9 cellular contexts compared by ENCODE assay signal in genomic region chr1:58162952-58163550, GRCh38.
DNase-seq lines count a peak whose midpoint lies in the region; ATAC-seq, FAIRE-seq and TF ChIP-seq lines count a peak whose summit lies in the region.
"Had no signal": no experiment of that assay in that cellular context is flagged by ENCODE, and none has a peak within 500 bp of the region (broad histone marks: within the 10 kb centered on the region; RNA-seq: fewer than 3 reads in every experiment).

No MANE protein-coding gene starts in this region.

- H3F3A ChIP-seq in DOHH2 (ENCODE audit: control insufficient read depth, insufficient read depth), result no peaks in the 10 kb centered on the region

- H3K27me3 ChIP-seq in DOHH2 (ENCODE audit: control insufficient read depth, low read length), result no peaks in the 10 kb centered on the region
- H3K27me3 ChIP-seq in CD8-positive, alpha-beta T cell (ENCODE audit: insufficient read depth, low read length), result no peaks in the 10 kb centered on the region

- no peaks in the 10 kb centered on the region for H3K4me1 Mint-ChIP-seq in MCF 10A (ENCODE audit: insufficient read depth, unreplicated experiment)
- no peaks in the 10 kb centered on the region for H3K4me1 Mint-ChIP-seq in CD8-positive, alpha-beta T cell (ENCODE audit: low read depth)
- H3K4me1 Mint-ChIP-seq: activated B cell treated with CpG ODN at 0.5 μM for 24 hours had no signal

- intact Hi-C loops in MCF 10A (cut with micrococcal nuclease), result loop anchor here (1.0 to 5.0 kb wide), 3 partner anchors 328 to 1331 kb away; partner anchors contain the start of gene DAB1
- intact Hi-C loops in CD8-positive, alpha-beta T cell (cut with DNase I, micrococcal nuclease), result no loop called here

- no peak overlapping the region for H3K27ac Mint-ChIP-seq in MCF 10A (ENCODE audit: low read depth, unreplicated experiment)
- H3K27ac Mint-ChIP-seq in CD8-positive, alpha-beta T cell, result no peak overlapping the region
- H3K27ac Mint-ChIP-seq: activated B cell treated with CpG ODN at 0.5 μM for 24 hours had no signal

- H3K4me3 ChIP-seq in DOHH2 (ENCODE audit: low read length), result no peak overlapping the region
- H3K4me3 ChIP-seq in CD8-positive, alpha-beta T cell (ENCODE audit: low read depth, low read length), result no peak overlapping the region

- no peak overlapping the region for H3K4me2 ChIP-seq in DOHH2 (ENCODE audit: low read length)

- H3K9me2 ChIP-seq in DOHH2 (replicated peaks; ENCODE audit: control insufficient read depth, low read length), result no peaks in the 10 kb centered on the region

- no peaks in the 10 kb centered on the region for H3K79me2 ChIP-seq in DOHH2 (ENCODE audit: control insufficient read depth, low read length)

- no peaks in the 10 kb centered on the region for H3K36me3 ChIP-seq in DOHH2 (ENCODE audit: control insufficient read depth, low read length)
- no peaks in the 10 kb centered on the region for H3K36me3 ChIP-seq in CD8-positive, alpha-beta T cell (ENCODE audit: insufficient read depth, low read length)

- H3K9me3 ChIP-seq in DOHH2 (ENCODE audit: control insufficient read depth, insufficient read depth, low read length), result no peaks in the 10 kb centered on the region
- no peaks in the 10 kb centered on the region for H3K9me3 ChIP-seq in CD8-positive, alpha-beta T cell (ENCODE audit: low read length)

- H4K20me1 ChIP-seq in DOHH2 (ENCODE audit: control insufficient read depth, insufficient read depth, low read depth, low read length), result no peaks in the 10 kb centered on the region

- peak; percentile 39 for DNase-seq in NCI-H69 (lab: John Stamatoyannopoulos, UW)
- peak; percentile 85 for DNase-seq in MCF 10A (ENCODE audit: unreplicated experiment)
- peak in 34 of 49 donors; percentile 1 to 61 (median 24) for DNase-seq in substantia nigra (lab: John Stamatoyannopoulos, UW)
- DNase-seq in CD8-positive, alpha-beta T cell, result no peak
- DNase-seq: activated B cell treated with CpG ODN at 0.5 μM for 24 hours had no signal

- TF ChIP-seq CTCF in DOHH2 (IDR thresholded peaks at IDR 0.05; ENCODE audit: low read depth, low read length, poor library complexity, severe bottlenecking) (peak; percentile 85), MCF 10A (IDR thresholded peaks at IDR 0.05; ENCODE audit: unreplicated experiment) (peak; percentile 82)
- no peak for TF ChIP-seq CTCF in CD8-positive, alpha-beta T cell (IDR thresholded peaks at IDR 0.05)

- no peaks in the 10 kb centered on the region for H3K36me3 Mint-ChIP-seq in MCF 10A (ENCODE audit: insufficient read depth, unreplicated experiment)
- no peaks in the 10 kb centered on the region for H3K36me3 Mint-ChIP-seq in CD8-positive, alpha-beta T cell

- no peaks in the 10 kb centered on the region for H3K9me3 Mint-ChIP-seq in MCF 10A (ENCODE audit: unreplicated experiment)
- H3K9me3 Mint-ChIP-seq in CD8-positive, alpha-beta T cell, result peaks cover 1% of the 10 kb centered on the region

- ATAC-seq in HG02973 (IDR thresholded peaks at IDR 0.05; ENCODE audit: unreplicated experiment) (peak; percentile 48), HG02588 (IDR thresholded peaks at IDR 0.05; ENCODE audit: unreplicated experiment) (no peak)
- no peak for ATAC-seq in CD8-positive, alpha-beta T cell

- peak; percentile 90 for FAIRE-seq in islet of Langerhans (lab: Jason Lieb, UNC)

- H3K4me3 Mint-ChIP-seq in MCF 10A (ENCODE audit: unreplicated experiment), result no peak overlapping the region
- H3K4me3 Mint-ChIP-seq in CD8-positive, alpha-beta T cell, result no peak overlapping the region
- H3K4me3 Mint-ChIP-seq: activated B cell treated with CpG ODN at 0.5 μM for 24 hours had no signal

- BruUV-seq in MCF 10A (replicated peaks; lab: Mats Ljungman, UMichigan), result no TSS peak

- POLR2A ChIA-PET in MCF 10A (lab: Yijun Ruan, JAX), result no interaction called here
- POLR2A ChIA-PET in CD8-positive, alpha-beta T cell (lab: Charles Lee), result no interaction called here

- CTCF ChIA-PET in MCF 10A (lab: Yijun Ruan, JAX), result interaction anchor here (0.6 to 4.2 kb wide), 24 partner anchors 7 to 1337 kb away, joined by 3 to 18 read pairs (median 4); no protein-coding TSS in a partner anchor
- CTCF ChIA-PET in CD8-positive, alpha-beta T cell (lab: Charles Lee), result no interaction called here

- H3K27ac ChIP-seq in DOHH2 (ENCODE audit: low read depth, low read length), result no peak overlapping the region
- no peak overlapping the region for H3K27ac ChIP-seq in substantia nigra (ENCODE audit: low read depth, low read length, poor library complexity, severe bottlenecking)
- no peak overlapping the region for H3K27ac ChIP-seq in CD8-positive, alpha-beta T cell (ENCODE audit: low read depth, low read length)

- H3K4me1 ChIP-seq in DOHH2 (ENCODE audit: control insufficient read depth, low read length), result no peaks in the 10 kb centered on the region
- H3K4me1 ChIP-seq in CD8-positive, alpha-beta T cell (ENCODE audit: insufficient read depth, low read length), result no peaks in the 10 kb centered on the region

- H3K27me3 Mint-ChIP-seq in MCF 10A (ENCODE audit: insufficient read depth, unreplicated experiment), result no peaks in the 10 kb centered on the region
- no peaks in the 10 kb centered on the region for H3K27me3 Mint-ChIP-seq in CD8-positive, alpha-beta T cell (ENCODE audit: low read depth)
- H3K27me3 Mint-ChIP-seq: activated B cell treated with CpG ODN at 0.5 μM for 24 hours had no signal

Comparison
In these comparisons a context has a peak if more than half of its experiments do, and no peak if none do; other contexts are left out.
1. DNase-seq: peak in NCI-H69 (single experiment), MCF 10A (single experiment) and substantia nigra (34 of 49); none in CD8-positive, alpha-beta T cell (0 of 7).